Comparison of ENCODE assay signal across 14 cellular contexts in the genomic region with DNA sequence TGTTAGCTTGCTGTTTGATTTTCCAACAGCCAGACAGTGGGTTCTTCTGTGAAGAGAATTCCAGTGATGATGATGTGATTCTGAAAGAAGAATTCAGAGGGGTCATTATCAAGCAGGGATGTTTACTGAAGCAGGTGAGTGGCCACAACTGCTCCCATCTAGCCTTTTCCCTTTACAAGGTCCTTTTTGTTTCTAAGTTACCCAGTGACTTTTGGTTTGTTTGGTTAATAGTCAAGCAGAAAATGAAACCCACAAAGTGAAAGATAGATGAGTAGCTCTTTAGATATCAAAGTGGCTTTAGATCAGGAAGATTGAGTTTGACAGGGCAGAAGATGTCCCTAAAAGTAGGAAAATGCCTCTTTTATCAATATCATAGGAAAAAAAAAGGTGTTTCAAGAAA. TPM values are rescaled to one million over a fixed set of nuclear protein-coding genes. Genes with fewer than 3 reads are reported as not detected.
DNase-seq lines count a peak whose midpoint lies in the region; ATAC-seq lines count a peak whose summit lies in the region.
"Had no signal": no experiment of that assay in that cellular context is flagged by ENCODE, and none has a peak within 500 bp of the region (broad histone marks: within the 10 kb centered on the region; RNA-seq: fewer than 3 reads in every experiment).

No MANE protein-coding gene starts in this region.

- H3K4me1 ChIP-seq in CD4-positive, alpha-beta memory T cell (ENCODE audit: insufficient read depth, low read length), result peaks cover 53% of the 10 kb centered on the region
- peaks cover 0 to 4% of the 10 kb centered on the region in 2 donors for H3K4me1 ChIP-seq in neuronal stem cell (ENCODE audit: control insufficient read depth in 2 of 2, insufficient read depth in 1 of 2, low read depth in 1 of 2, low read length in 2 of 2)
- H3K4me1 ChIP-seq: breast epithelium had no signal

- peaks cover 25 to 62% (median 52%) of the 10 kb centered on the region in 4 donors for H3K4me1 Mint-ChIP-seq in CD4-positive, alpha-beta memory T cell
- H3K4me1 Mint-ChIP-seq in activated naive CD8-positive, alpha-beta T cell treated with anti-CD3 and anti-CD28 coated beads for 36 hours, result peaks cover 50% of the 10 kb centered on the region

- peak; percentile 24 for ATAC-seq in GM19025 (IDR thresholded peaks at IDR 0.05; ENCODE audit: low read depth, unreplicated experiment)
- peak; percentile 41 for ATAC-seq in HG03159 (IDR thresholded peaks at IDR 0.05; ENCODE audit: unreplicated experiment)
- ATAC-seq in HG03520 (IDR thresholded peaks at IDR 0.05; ENCODE audit: unreplicated experiment), result no peak

- H3K4me3 ChIP-seq in CD4-positive, alpha-beta memory T cell (ENCODE audit: low read length in 2 of 2), result no peak overlapping the region
- no peak overlapping the region for H3K4me3 ChIP-seq in neuronal stem cell (ENCODE audit: low read length in 2 of 2)
- H3K4me3 ChIP-seq: breast epithelium, SK-N-MC, testis had no signal

- no peaks in the 10 kb centered on the region for H3K27me3 ChIP-seq in CD4-positive, alpha-beta memory T cell (ENCODE audit: insufficient read depth, low read length)
- H3K27me3 ChIP-seq in neuronal stem cell (ENCODE audit: control insufficient read depth in 3 of 3, insufficient read depth in 3 of 3, low read depth in 1 of 3, low read length in 3 of 3), result peaks cover 0 to 26% (median 0%) of the 10 kb centered on the region in 3 experiments
- H3K27me3 ChIP-seq: breast epithelium, testis had no signal

- no peak for DNase-seq in CD4-positive, alpha-beta memory T cell
- no peak for DNase-seq in activated naive CD8-positive, alpha-beta T cell treated with anti-CD3 and anti-CD28 coated beads for 36 hours
- DNase-seq in neuronal stem cell (ENCODE audit: low spot score) (no peak), SKM-1 (lab: John Stamatoyannopoulos, UW; ENCODE audit: unreplicated experiment) (no peak), D341Med (ENCODE audit: low spot score) (no peak)
- DNase-seq: activated CD8-positive, alpha-beta memory T cell treated with anti-CD3 and anti-CD28 coated beads for 24 hours; erythroblast; NCI-H69; testis had no signal

- H4K8ac ChIP-seq in neuronal stem cell (ENCODE audit: low read depth, low read length), result no peak overlapping the region

- no peaks in the 10 kb centered on the region for H3K27me3 Mint-ChIP-seq in CD4-positive, alpha-beta memory T cell
- H3K27me3 Mint-ChIP-seq in activated naive CD8-positive, alpha-beta T cell treated with anti-CD3 and anti-CD28 coated beads for 36 hours, result no peaks in the 10 kb centered on the region

- no peak overlapping the region for H2BK15ac ChIP-seq in neuronal stem cell (ENCODE audit: low read length)

- H3K4me2 ChIP-seq in neuronal stem cell (ENCODE audit: insufficient read depth, low read length, poor library complexity, severe bottlenecking), result no peak overlapping the region

- CTCF ChIA-PET in CD4-positive, alpha-beta memory T cell (lab: Charles Lee; ENCODE audit: partially characterized antibody), result interaction anchor here (1.4 to 1.6 kb wide), 3 partner anchors 15 to 48 kb away, joined by 3 to 4 read pairs (median 3); no protein-coding TSS in a partner anchor

- H3K79me1 ChIP-seq in neuronal stem cell (ENCODE audit: low read depth, low read length), result no peaks in the 10 kb centered on the region

- no peak overlapping the region for H2BK12ac ChIP-seq in neuronal stem cell (ENCODE audit: low read length)

- peaks cover 0 to 15% of the 10 kb centered on the region in 2 donors for H3K36me3 Mint-ChIP-seq in CD4-positive, alpha-beta memory T cell
- peaks cover 2% of the 10 kb centered on the region for H3K36me3 Mint-ChIP-seq in activated naive CD8-positive, alpha-beta T cell treated with anti-CD3 and anti-CD28 coated beads for 36 hours

- no peak overlapping the region for H3K9ac ChIP-seq in neuronal stem cell (ENCODE audit: low read depth, low read length, poor library complexity)

- H2AFZ ChIP-seq in neuronal stem cell (ENCODE audit: low read length), result no peak overlapping the region

- peak overlapping the region in 6 of 7 donors; percentile 50 to 96 (median 84) for H3K27ac Mint-ChIP-seq in CD4-positive, alpha-beta memory T cell
- peak overlapping the region; percentile 93 for H3K27ac Mint-ChIP-seq in activated naive CD8-positive, alpha-beta T cell treated with anti-CD3 and anti-CD28 coated beads for 36 hours

- H2AK5ac ChIP-seq in neuronal stem cell (ENCODE audit: low read depth, low read length), result no peak overlapping the region

- no peaks in the 10 kb centered on the region for H3K36me3 ChIP-seq in CD4-positive, alpha-beta memory T cell (ENCODE audit: insufficient read depth, low read length)
- no peaks in the 10 kb centered on the region for H3K36me3 ChIP-seq in neuronal stem cell (replicated peaks in 1 of 2; ENCODE audit: control insufficient read depth in 2 of 2, insufficient read depth in 2 of 2, low read length in 2 of 2)
- H3K36me3 ChIP-seq: breast epithelium had no signal

- peak overlapping the region in 7 of 8 donors; percentile 44 to 70 (median 58) for H3K4me3 Mint-ChIP-seq in CD4-positive, alpha-beta memory T cell
- peak overlapping the region; percentile 62 for H3K4me3 Mint-ChIP-seq in activated naive CD8-positive, alpha-beta T cell treated with anti-CD3 and anti-CD28 coated beads for 36 hours

- H3K4ac ChIP-seq in neuronal stem cell (ENCODE audit: low read length), result no peak overlapping the region

- H4K91ac ChIP-seq in neuronal stem cell (ENCODE audit: low read depth, low read length, poor library complexity), result no peak overlapping the region

- no peak overlapping the region for H2BK120ac ChIP-seq in neuronal stem cell (ENCODE audit: low read depth, low read length)

- H3K18ac ChIP-seq in neuronal stem cell (ENCODE audit: low read length), result no peak overlapping the region

- no peak overlapping the region for H3K23ac ChIP-seq in neuronal stem cell (ENCODE audit: low read depth, low read length, poor library complexity)

- peak overlapping the region; percentile 47 for H3K27ac ChIP-seq in CD4-positive, alpha-beta memory T cell (ENCODE audit: low read depth, low read length)
- H3K27ac ChIP-seq in neuronal stem cell (replicated peaks; ENCODE audit: low read length), result no peak overlapping the region
- H3K27ac ChIP-seq: breast epithelium, SK-N-MC, testis had no signal

- H3K9me3 ChIP-seq in CD4-positive, alpha-beta memory T cell (ENCODE audit: control insufficient read depth in 1 of 2, low read length in 2 of 2), result no peaks in the 10 kb centered on the region
- no peaks in the 10 kb centered on the region for H3K9me3 ChIP-seq in neuronal stem cell (replicated peaks in 1 of 2; ENCODE audit: control insufficient read depth in 2 of 2, insufficient read depth in 1 of 2, low read depth in 1 of 2, low read length in 2 of 2)
- H3K9me3 ChIP-seq: breast epithelium, testis had no signal

- POLR2A ChIA-PET in CD4-positive, alpha-beta memory T cell (lab: Charles Lee; ENCODE audit: partially characterized antibody), result interaction anchor here (0.7 to 1.7 kb wide), 3 partner anchors 15 to 37 kb away, joined by 3 to 7 read pairs (median 4); no protein-coding TSS in a partner anchor

- intact Hi-C loops in CD4-positive, alpha-beta memory T cell (cut with micrococcal nuclease), result no loop called here

- no peak overlapping the region for H2BK5ac ChIP-seq in neuronal stem cell (ENCODE audit: low read length)

- no peak overlapping the region for H3K14ac ChIP-seq in neuronal stem cell (ENCODE audit: low read length)

- no peaks in the 10 kb centered on the region for H3K9me3 Mint-ChIP-seq in CD4-positive, alpha-beta memory T cell
- H3K9me3 Mint-ChIP-seq in activated naive CD8-positive, alpha-beta T cell treated with anti-CD3 and anti-CD28 coated beads for 36 hours, result peaks cover 5% of the 10 kb centered on the region

RNA-seq across cellular contexts. Expression of a gene that starts 23.3 kb away (rescaled TPM):
- total RNA-seq in CD4-positive, alpha-beta memory T cell, result 10 to 100 TPM in 1 of 2 experiments, 1 to 10 TPM in 1; 9.1 to 10.7 TPM
- 1 to 10 TPM; 5.7 to 7.3 TPM for polyA plus RNA-seq in CD4-positive, alpha-beta memory T cell
- total RNA-seq in activated naive CD8-positive, alpha-beta T cell treated with anti-CD3 and anti-CD28 coated beads for 36 hours, result 1 to 10 TPM; 2.2 to 2.3 TPM
- 0.01 TPM for polyA plus RNA-seq in neuronal stem cell (2013, experiment 1 of 2)
- polyA plus RNA-seq in neuronal stem cell (2013, experiment 2 of 2), result 0.04 TPM
